ENCODE assay signal across 1 cellular context in genomic region chr17:35537569-35538209, GRCh38.
TF ChIP-seq lines count a peak whose summit lies in the region.

SLFN12L (minus strand) TSS chr17:35537678; CDS start chr17:35522364, 15,314 bp downstream.

TF ChIP-seq in GM12878, 131 proteins besides CTCF, POLR2A, EP300 and RAD21:
- TF ChIP-seq SKIL (IDR thresholded peaks at IDR 0.05; ENCODE audit: low read depth, poor library complexity, severe bottlenecking) (peak; percentile 49), MTA2 (IDR thresholded peaks at IDR 0.05; ENCODE audit: low read depth) (0 out of 2 replicates have a peak, but pooled peaks have one; percentile 37), CHD2 (IDR thresholded peaks at IDR 0.05; ENCODE audit: borderline replicate concordance, low read depth, low read length) (0 out of 2 replicates have a peak, but pooled peaks have one; percentile 47), BRCA1 (IDR thresholded peaks at IDR 0.05; ENCODE audit: low read depth, low read length) (no peak), IRF4 (IDR thresholded peaks at IDR 0.05; ENCODE audit: low read depth, low read length) (0 out of 2 replicates have a peak, but pooled peaks have one; percentile 18), YY1 (IDR thresholded peaks at IDR 0.05; ENCODE audit: low read depth, low read length) (peak; percentile 28; the same call in 1 of the 2 replicates), E2F4 (IDR thresholded peaks at IDR 0.05; ENCODE audit: low read depth, low read length) (peak; percentile 67), IKZF1 (conservative IDR thresholded peaks at IDR 0.05) (peak; percentile 54), IRF3 (IDR thresholded peaks at IDR 0.05) (no peak), ETV6 (conservative IDR thresholded peaks at IDR 0.05 in 1 of 2, IDR thresholded peaks at IDR 0.05 in 1 of 2; ENCODE audit: borderline replicate concordance in 1 of 2, low read depth in 1 of 2) (peak in 1 of 2 experiments; percentile 25; a peak in 1 of 4 replicates), CUX1 (IDR thresholded peaks at IDR 0.05; ENCODE audit: insufficient replicate concordance, low read depth, low read length) (peak; percentile 34), RB1 (IDR thresholded peaks at IDR 0.05; ENCODE audit: borderline replicate concordance) (peak; percentile 68; the same call in 1 of the 2 replicates), TAF1 (IDR thresholded peaks at IDR 0.05; ENCODE audit: borderline replicate concordance, low read depth, low read length) (peak; percentile 75; the same call in 1 of the 2 replicates), ATF7 (IDR thresholded peaks at IDR 0.05; ENCODE audit: low read depth) (0 out of 2 replicates have a peak, but pooled peaks have one; percentile 15), PKNOX1 (IDR thresholded peaks at IDR 0.05) (peak; percentile 54; the same call in 1 of the 2 replicates), BHLHE40 (IDR thresholded peaks at IDR 0.05; ENCODE audit: borderline replicate concordance in 1 of 2, low read depth in 2 of 2, low read length in 1 of 2) (0 out of 4 replicates have a peak, but pooled peaks of 1 of the 2 experiments have one; percentile 12), ZBTB40 (IDR thresholded peaks at IDR 0.05; ENCODE audit: borderline replicate concordance) (peak; percentile 87), GATAD2B (conservative IDR thresholded peaks at IDR 0.05; ENCODE audit: low read depth) (0 out of 2 replicates have a peak, but pooled peaks have one; percentile 48), SIN3A (IDR thresholded peaks at IDR 0.05; ENCODE audit: low read depth, low read length) (peak; percentile 63; the same call in 1 of the 2 replicates), NR2F1 (conservative IDR thresholded peaks at IDR 0.05) (no peak), FOXM1 (IDR thresholded peaks at IDR 0.05; ENCODE audit: low read depth, low read length) (no peak), MXI1 (IDR thresholded peaks at IDR 0.05; ENCODE audit: low read depth, low read length) (peak; percentile 61; the same call in 1 of the 2 replicates), NFIC (IDR thresholded peaks at IDR 0.05; ENCODE audit: low read depth, low read length) (peak; percentile 53; the same call in 1 of the 2 replicates), SP1 (IDR thresholded peaks at IDR 0.05; ENCODE audit: low read depth, low read length) (no peak), IKZF2 (IDR thresholded peaks at IDR 0.05) (peak; percentile 65 to 67), ZNF687 (IDR thresholded peaks at IDR 0.05) (no peak), RUNX3 (IDR thresholded peaks at IDR 0.05; ENCODE audit: low read length) (peak; percentile 44), POU2F2 (IDR thresholded peaks at IDR 0.05; ENCODE audit: borderline replicate concordance, low read depth, low read length) (peak; percentile 45; the same call in 1 of the 3 replicates)
